Comparison of ENCODE assay signal across 10 cellular contexts in the genomic region with DNA sequence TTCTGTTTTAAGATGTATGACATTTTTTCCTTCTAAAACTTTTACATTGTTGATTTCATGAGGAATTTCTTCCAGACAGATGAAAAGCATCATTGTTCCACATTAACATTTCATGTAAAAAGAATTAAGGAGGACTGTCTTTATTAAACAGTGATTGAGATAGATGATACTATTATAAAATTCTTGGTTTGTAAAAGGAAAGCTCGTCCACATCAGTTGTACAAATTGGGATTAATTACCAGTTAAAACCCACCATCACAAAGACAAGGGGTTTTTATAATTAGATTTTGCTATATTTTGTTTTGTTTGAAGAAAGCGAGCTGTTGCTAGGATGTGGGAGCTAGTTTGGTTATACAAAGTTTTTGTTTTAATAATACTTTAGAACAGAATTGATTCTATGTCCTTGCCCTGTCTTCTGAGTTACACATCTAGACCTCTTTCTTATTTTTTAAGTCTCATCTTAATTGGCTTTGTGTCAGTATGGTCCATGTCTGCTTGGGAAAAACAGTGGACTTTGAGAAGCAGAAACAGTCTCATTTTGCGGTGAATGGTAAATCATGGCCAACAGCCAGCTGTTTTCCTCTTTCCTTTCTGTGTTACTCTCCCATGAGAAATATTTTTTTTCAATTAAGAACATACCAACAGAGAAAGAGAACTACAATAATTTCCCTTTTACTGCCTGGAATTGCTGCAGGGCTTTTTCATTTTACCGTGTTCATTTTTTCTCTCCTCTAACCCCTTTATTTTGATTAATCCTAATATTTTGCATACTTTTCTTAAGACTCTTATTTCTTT. TPM values are rescaled to one million over a fixed set of nuclear protein-coding genes. Genes with fewer than 3 reads are reported as not detected.
DNase-seq lines count a peak whose midpoint lies in the region; ATAC-seq and TF ChIP-seq lines count a peak whose summit lies in the region.
"Had no signal": no experiment of that assay in that cellular context is flagged by ENCODE, and none has a peak within 500 bp of the region (broad histone marks: within the 10 kb centered on the region; RNA-seq: fewer than 3 reads in every experiment).

No MANE protein-coding gene starts in this region.

- no peaks in the 10 kb centered on the region for H3K9me3 Mint-ChIP-seq in activated T-cell treated with anti-CD3 and anti-CD28 coated beads, Interleukin-2, amount 50 U/mL, for 72 hours
- no peaks in the 10 kb centered on the region for H3K9me3 Mint-ChIP-seq in activated naive CD8-positive, alpha-beta T cell (ENCODE audit: low read depth)
- no peaks in the 10 kb centered on the region for H3K9me3 Mint-ChIP-seq in immature natural killer cell

- peak in 1 of 2 donors; percentile 19 for TF ChIP-seq EP300 in tibial nerve (IDR thresholded peaks at IDR 0.05)

- H3K4me3 Mint-ChIP-seq in activated T-cell treated with anti-CD3 and anti-CD28 coated beads, Interleukin-2, amount 50 U/mL, for 72 hours: peak overlapping the region; percentile 92 to 97
- peak overlapping the region; percentile 95 for H3K4me3 Mint-ChIP-seq in activated naive CD8-positive, alpha-beta T cell
- peak overlapping the region; percentile 91 to 98 (median 93) for H3K4me3 Mint-ChIP-seq in immature natural killer cell

- H3K27ac ChIP-seq in tibial nerve: peak overlapping the region in 3 of 4 donors; percentile 50 to 88 (median 68)
- H3K27ac ChIP-seq: C4-2B had no signal

- ATAC-seq in activated T-cell treated with anti-CD3 and anti-CD28 coated beads, Interleukin-2, amount 50 U/mL, for 72 hours (replicated peaks in 1 of 2): no peak
- ATAC-seq: left lobe of liver had no signal

- H3K36me3 Mint-ChIP-seq in activated T-cell treated with anti-CD3 and anti-CD28 coated beads, Interleukin-2, amount 50 U/mL, for 72 hours (ENCODE audit: insufficient read depth in 2 of 2): peaks cover 4 to 8% of the 10 kb centered on the region in 2 donors
- H3K36me3 Mint-ChIP-seq in activated naive CD8-positive, alpha-beta T cell: no peaks in the 10 kb centered on the region
- H3K36me3 Mint-ChIP-seq in immature natural killer cell: peaks cover 0 to 4% (median 0%) of the 10 kb centered on the region in 3 donors

- peak overlapping the region; percentile 98 for H3K27ac Mint-ChIP-seq in activated T-cell treated with anti-CD3 and anti-CD28 coated beads, Interleukin-2, amount 50 U/mL, for 72 hours
- peak overlapping the region; percentile 96 for H3K27ac Mint-ChIP-seq in activated naive CD8-positive, alpha-beta T cell
- peak overlapping the region; percentile 92 to 100 (median 98) for H3K27ac Mint-ChIP-seq in immature natural killer cell

- no peak for TF ChIP-seq POLR2A in tibial nerve (IDR thresholded peaks at IDR 0.05)

- H3K4me3 ChIP-seq in tibial nerve: peak overlapping the region in 1 of 4 donors; percentile 4

- no peaks in the 10 kb centered on the region for H3K27me3 Mint-ChIP-seq in activated T-cell treated with anti-CD3 and anti-CD28 coated beads, Interleukin-2, amount 50 U/mL, for 72 hours (ENCODE audit: low read depth)
- H3K27me3 Mint-ChIP-seq in activated naive CD8-positive, alpha-beta T cell: no peaks in the 10 kb centered on the region
- peaks cover 5 to 18% (median 12%) of the 10 kb centered on the region in 3 donors for H3K27me3 Mint-ChIP-seq in immature natural killer cell (ENCODE audit: low read depth in 3 of 3)

- no peak for TF ChIP-seq CTCF in tibial nerve (IDR thresholded peaks at IDR 0.05)

- WGBS in tibial nerve, 2 donors: 31 to 39% methylated on average over 4 of the region's 4 CpGs

- H3K4me1 Mint-ChIP-seq in activated T-cell treated with anti-CD3 and anti-CD28 coated beads, Interleukin-2, amount 50 U/mL, for 72 hours (ENCODE audit: low read depth): peaks cover 76% of the 10 kb centered on the region
- peaks cover 71% of the 10 kb centered on the region for H3K4me1 Mint-ChIP-seq in activated naive CD8-positive, alpha-beta T cell (ENCODE audit: low read depth)
- H3K4me1 Mint-ChIP-seq in immature natural killer cell: peaks cover 78 to 82% of the 10 kb centered on the region in 2 donors

- H3K4me1 ChIP-seq in tibial nerve: peaks cover 0 to 46% (median 22%) of the 10 kb centered on the region in 4 donors

- no peaks in the 10 kb centered on the region for H3K9me3 ChIP-seq in tibial nerve

- DNase-seq in activated T-cell treated with anti-CD3 and anti-CD28 coated beads, Interleukin-2, amount 50 U/mL, for 72 hours: no peak
- DNase-seq in activated T-cell treated with anti-CD3 and anti-CD28 coated beads for 4 hours (no peak), immature natural killer cell (no peak), tibial nerve (ENCODE audit: low spot score in 2 of 2) (no peak), NCI-H345 treated with DMSO at 0.1 percent for 48 hours (lab: John Stamatoyannopoulos, UW; ENCODE audit: unreplicated experiment) (no peak)
- no peak for DNase-seq in activated CD8-positive, alpha-beta memory T cell treated with anti-CD3 and anti-CD28 coated beads, Interleukin-2, amount 50 U/mL, for 48 hours
- no peak for DNase-seq in activated CD4-positive, alpha-beta T cell treated with anti-CD3 and anti-CD28 coated beads for 48 hours

- H3K27me3 ChIP-seq in tibial nerve: peaks cover 0 to 44% of the 10 kb centered on the region in 2 donors

- H3K36me3 ChIP-seq in tibial nerve: no peaks in the 10 kb centered on the region

RNA-seq across cellular contexts. Expression of gene TES, which starts 3.2 kb away (rescaled TPM):
- 100 to 1,000 TPM; 121 to 125 TPM for total RNA-seq in activated T-cell treated with anti-CD3 and anti-CD28 coated beads, Interleukin-2, amount 50 U/mL, for 72 hours
- polyA plus RNA-seq in immature natural killer cell: 100 to 1,000 TPM; 235 to 402 (median 325) TPM
- 10 to 100 TPM; 18.6 to 28.3 (median 24.2) TPM for total RNA-seq in tibial nerve

Comparison
In these comparisons a context has a peak if more than half of its experiments do, and no peak if none do; other contexts are left out.
1. RNA of gene TES, which starts 3.2 kb away (total RNA-seq): 121 to 125 TPM in activated T-cell treated with anti-CD3 and anti-CD28 coated beads, Interleukin-2, amount 50 U/mL, for 72 hours; 18.6 to 28.3 TPM in tibial nerve; every median in the first group is over 4 times any median in the second.
2. Peak in every context shown above with its lines, with median percentiles within 50 percentile points of each other: H3K27ac Mint-ChIP-seq and H3K4me3 Mint-ChIP-seq.